ENCODE assay signal across 10 cellular contexts in the genomic region with DNA sequence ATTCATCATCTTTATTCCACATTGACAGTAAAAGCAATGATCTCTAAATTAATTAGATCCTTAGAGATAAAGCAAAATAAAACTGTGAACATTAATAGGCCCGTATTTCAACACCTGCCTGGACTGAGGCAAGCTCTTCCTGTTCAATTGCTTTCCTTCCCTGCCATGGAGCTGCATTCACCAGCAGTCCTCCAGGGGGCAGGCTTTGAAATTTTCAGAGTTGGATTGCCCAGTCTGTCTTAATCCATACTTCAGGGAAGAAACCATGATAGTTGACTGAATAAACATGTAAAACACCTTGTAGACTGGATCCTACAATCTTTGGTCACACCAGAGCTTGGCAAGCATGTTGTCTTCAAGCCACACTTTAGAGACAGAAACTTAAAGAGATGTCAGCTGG.
DNase-seq lines count a peak whose midpoint lies in the region; FAIRE-seq and TF ChIP-seq lines count a peak whose summit lies in the region.
"Had no signal": no experiment of that assay in that cellular context is flagged by ENCODE, and none has a peak within 500 bp of the region (broad histone marks: within the 10 kb centered on the region; RNA-seq: fewer than 3 reads in every experiment).

No MANE protein-coding gene starts in this region.

- DNase-seq in ACHN = peak; percentile 51
- DNase-seq in GM12891 (ENCODE audit: insufficient read length, low spot score) = peak; percentile 5
- DNase-seq in MV-4-11 (lab: John Stamatoyannopoulos, UW) = peak; percentile 30
- DNase-seq in fibroblast of mammary gland (ENCODE audit: low read depth) = peak; percentile 18
- no peak for DNase-seq in NCI-H1048 (lab: John Stamatoyannopoulos, UW)
- DNase-seq in Peyer's patch = no peak
- DNase-seq in 8988T = no peak
- DNase-seq in stimulated activated CD4-positive, alpha-beta T cell treated with anti-CD3 and anti-CD28 coated beads, Interleukin-4, amount 100 ng/mL, for 4 hours = no peak
- DNase-seq: NCI-H345 had no signal

- FAIRE-seq in GM12891 (lab: Jason Lieb, UNC) = no peak

- H3K4me3 ChIP-seq in fibroblast of mammary gland (ENCODE audit: control insufficient read depth, low read depth, low read length) = no peak overlapping the region
- no peak overlapping the region for H3K4me3 ChIP-seq in Peyer's patch

- in situ Hi-C loops in ACHN (cut with HindIII; ENCODE audit: low pct_ligation_motif_present, low pct_unique_long_range_greater_than_20kb, low sequenced_read_pairs) = no loop called here

- H3K36me3 ChIP-seq in Peyer's patch = no peaks in the 10 kb centered on the region

- no peaks in the 10 kb centered on the region for H3K27me3 ChIP-seq in Peyer's patch

- no peaks in the 10 kb centered on the region for H3K9me3 ChIP-seq in Peyer's patch

- no peak overlapping the region for H3K27ac ChIP-seq in Peyer's patch
- H3K27ac ChIP-seq: parathyroid adenoma had no signal

- peak; percentile 39 for TF ChIP-seq CTCF in fibroblast of mammary gland (conservative IDR thresholded peaks at IDR 0.05; ENCODE audit: control insufficient read depth, insufficient read depth, low read depth, low read length)
- peak in 1 of 6 experiments; percentile 32 for TF ChIP-seq CTCF in Peyer's patch (IDR thresholded peaks at IDR 0.05)

- no peaks in the 10 kb centered on the region for H3K4me1 ChIP-seq in Peyer's patch
- H3K4me1 ChIP-seq: parathyroid adenoma had no signal

- TF ChIP-seq POLR2A in GM12891 (IDR thresholded peaks at IDR 0.05; ENCODE audit: low read depth, low read length) (no peak), Peyer's patch (IDR thresholded peaks at IDR 0.05) (no peak)

TF ChIP-seq in GM12891, 5 proteins besides CTCF, POLR2A, EP300 and RAD21:
- TF ChIP-seq PAX5 (IDR thresholded peaks at IDR 0.05; ENCODE audit: insufficient read depth, low read length, severe bottlenecking) (no peak), POU2F2 (IDR thresholded peaks at IDR 0.05; ENCODE audit: low read depth, low read length) (no peak), POLR2AphosphoS5 (IDR thresholded peaks at IDR 0.05; ENCODE audit: low read depth, low read length) (no peak), TAF1 (IDR thresholded peaks at IDR 0.05; ENCODE audit: low read depth, low read length) (no peak), SPI1 (IDR thresholded peaks at IDR 0.05; ENCODE audit: low read depth, low read length) (no peak)

Comparison
In these comparisons a context has a peak if more than half of its experiments do, and no peak if none do; other contexts are left out.
1. DNase-seq: peak in ACHN (single experiment), GM12891 (single experiment), MV-4-11 (single experiment) and fibroblast of mammary gland (single experiment); none in NCI-H1048 (single experiment), Peyer's patch (0 of 3), 8988T (single experiment) and stimulated activated CD4-positive, alpha-beta T cell treated with anti-CD3 and anti-CD28 coated beads, Interleukin-4, amount 100 ng/mL, for 4 hours (0 of 2).